In genomic region chr1:81834268-81834667, GRCh38 we compare ENCODE assay signal across 16 cellular contexts. TPM values are rescaled to one million over a fixed set of nuclear protein-coding genes. Genes with fewer than 3 reads are reported as not detected.
DNase-seq lines count a peak whose midpoint lies in the region; TF ChIP-seq lines count a peak whose summit lies in the region.
"Had no signal": no experiment of that assay in that cellular context is flagged by ENCODE, and none has a peak within 500 bp of the region (broad histone marks: within the 10 kb centered on the region; RNA-seq: fewer than 3 reads in every experiment).

No MANE protein-coding gene starts in this region.

- H3K4me3 Mint-ChIP-seq in neural progenitor cell, result no peak overlapping the region
- H3K4me3 Mint-ChIP-seq: activated naive CD8-positive, alpha-beta T cell treated with anti-CD3 and anti-CD28 coated beads, Interleukin-2, amount 50 U/mL, for 24 hours; activated T-helper 17 cell treated with anti-CD3 and anti-CD28 coated beads, Interleukin-2, amount 50 U/mL, for 72 hours; CD4-positive, CD25-positive, alpha-beta regulatory T cell had no signal

- H3K27me3 ChIP-seq in neural progenitor cell, result no peaks in the 10 kb centered on the region
- H3K27me3 ChIP-seq: sigmoid colon had no signal

- H4K20me1 ChIP-seq in neural progenitor cell (ENCODE audit: low read depth), result peaks cover 100% of the 10 kb centered on the region

- H3K9me3 ChIP-seq in neural progenitor cell (ENCODE audit: low read depth), result no peaks in the 10 kb centered on the region
- H3K9me3 ChIP-seq: sigmoid colon had no signal

- peaks cover 53% of the 10 kb centered on the region for H3K4me1 ChIP-seq in neural progenitor cell

- H3K4me1 Mint-ChIP-seq in neural progenitor cell, result peaks cover 59% of the 10 kb centered on the region
- H3K4me1 Mint-ChIP-seq: activated naive CD8-positive, alpha-beta T cell treated with anti-CD3 and anti-CD28 coated beads, Interleukin-2, amount 50 U/mL, for 24 hours; activated T-helper 17 cell treated with anti-CD3 and anti-CD28 coated beads, Interleukin-2, amount 50 U/mL, for 72 hours; CD4-positive, CD25-positive, alpha-beta regulatory T cell had no signal

- peaks cover 13% of the 10 kb centered on the region for H3K36me3 Mint-ChIP-seq in neural progenitor cell
- H3K36me3 Mint-ChIP-seq: CD4-positive, CD25-positive, alpha-beta regulatory T cell had no signal

- H3K4me2 ChIP-seq in neural progenitor cell, result peak overlapping the region; percentile 48

- peak overlapping the region; percentile 67 for H3K27ac ChIP-seq in neural progenitor cell
- H3K27ac ChIP-seq: HL-60 had no signal

- H3F3A ChIP-seq in neural progenitor cell (ENCODE audit: low read depth), result peaks cover 46% of the 10 kb centered on the region

- peaks cover 100% of the 10 kb centered on the region for H3K79me2 ChIP-seq in neural progenitor cell (ENCODE audit: low read depth)

- H3K9me3 Mint-ChIP-seq in neural progenitor cell, result no peaks in the 10 kb centered on the region
- H3K9me3 Mint-ChIP-seq: activated naive CD8-positive, alpha-beta T cell treated with anti-CD3 and anti-CD28 coated beads, Interleukin-2, amount 50 U/mL, for 24 hours; activated T-helper 17 cell treated with anti-CD3 and anti-CD28 coated beads, Interleukin-2, amount 50 U/mL, for 72 hours had no signal

- no peak overlapping the region for H3K4me3 ChIP-seq in fibroblast of pulmonary artery (replicated peaks; ENCODE audit: low read depth, low read length)
- no peak overlapping the region for H3K4me3 ChIP-seq in neural progenitor cell
- H3K4me3 ChIP-seq: sigmoid colon had no signal

- DNase-seq in H4 (ENCODE audit: low spot score), result peak; percentile 49
- DNase-seq in amniotic epithelial cell (ENCODE audit: low read depth), result peak; percentile 78
- peak; percentile 34 for DNase-seq in fibroblast of pulmonary artery (ENCODE audit: low read depth)
- DNase-seq in neural progenitor cell (ENCODE audit: low spot score), result no peak
- no peak for DNase-seq in activated naive CD4-positive, alpha-beta T cell (lab: John Stamatoyannopoulos, UW)
- no peak for DNase-seq in activated naive CD4-positive, alpha-beta T cell treated with anti-CD3 and anti-CD28 coated beads, Interleukin-2, amount 50 U/mL, for 16 hours
- no peak for DNase-seq in NCI-H2196 treated with DMSO at 0.1 percent for 48 hours (lab: John Stamatoyannopoulos, UW; ENCODE audit: unreplicated experiment)
- DNase-seq: activated CD4-positive, alpha-beta T cell treated with anti-CD3 and anti-CD28 coated beads for 4 hours; activated naive CD8-positive, alpha-beta T cell treated with anti-CD3 and anti-CD28 coated beads, Interleukin-2, amount 50 U/mL, for 24 hours; CD4-positive, CD25-positive, alpha-beta regulatory T cell; NCI-H1417; NCI-H526; sigmoid colon; SW 1271 had no signal

- TF ChIP-seq CTCF in fibroblast of pulmonary artery (IDR thresholded peaks at IDR 0.05; ENCODE audit: low read length, missing control alignments), result no peak
- no peak for TF ChIP-seq CTCF in neural progenitor cell (IDR thresholded peaks at IDR 0.05)

- no peak overlapping the region for H3K9ac ChIP-seq in neural progenitor cell

- H3K27me3 Mint-ChIP-seq in neural progenitor cell (ENCODE audit: insufficient read depth, low read depth), result no peaks in the 10 kb centered on the region
- H3K27me3 Mint-ChIP-seq: activated naive CD8-positive, alpha-beta T cell treated with anti-CD3 and anti-CD28 coated beads, Interleukin-2, amount 50 U/mL, for 24 hours; activated T-helper 17 cell treated with anti-CD3 and anti-CD28 coated beads, Interleukin-2, amount 50 U/mL, for 72 hours; CD4-positive, CD25-positive, alpha-beta regulatory T cell had no signal

- no peak overlapping the region for H3K27ac Mint-ChIP-seq in neural progenitor cell
- H3K27ac Mint-ChIP-seq: activated naive CD8-positive, alpha-beta T cell treated with anti-CD3 and anti-CD28 coated beads, Interleukin-2, amount 50 U/mL, for 24 hours; activated T-helper 17 cell treated with anti-CD3 and anti-CD28 coated beads, Interleukin-2, amount 50 U/mL, for 72 hours; CD4-positive, CD25-positive, alpha-beta regulatory T cell had no signal

- peaks cover 5% of the 10 kb centered on the region for H3K36me3 ChIP-seq in neural progenitor cell
- H3K36me3 ChIP-seq: sigmoid colon had no signal

- H2AFZ ChIP-seq in neural progenitor cell (replicated peaks), result no peak overlapping the region

RNA-seq across cellular contexts. Expression of gene ADGRL2, which starts 33.5 kb away (rescaled TPM):
- 29.4 and 36.4 TPM in 2 replicates for total RNA-seq in H4 (2014; rRNA removed; shearing (Covaris generic))
- 201 and 270 TPM in 2 replicates for total RNA-seq in neural progenitor cell (ENCODE audit: low replicate concordance)
- total RNA-seq: activated T-helper 17 cell treated with anti-CD3 and anti-CD28 coated beads, Interleukin-2, amount 50 U/mL, for 72 hours; CD4-positive, CD25-positive, alpha-beta regulatory T cell had no signal

Comparison
In these comparisons a context has a peak if more than half of its experiments do, and no peak if none do; other contexts are left out.
1. DNase-seq: peak in H4 (single experiment), amniotic epithelial cell (single experiment) and fibroblast of pulmonary artery (single experiment); none in neural progenitor cell (single experiment), activated naive CD4-positive, alpha-beta T cell (0 of 4), activated naive CD4-positive, alpha-beta T cell treated with anti-CD3 and anti-CD28 coated beads, Interleukin-2, amount 50 U/mL, for 16 hours (single experiment) and NCI-H2196 treated with DMSO at 0.1 percent for 48 hours (single experiment).